Comparison of ENCODE assay signal across 16 cellular contexts in the genomic region with DNA sequence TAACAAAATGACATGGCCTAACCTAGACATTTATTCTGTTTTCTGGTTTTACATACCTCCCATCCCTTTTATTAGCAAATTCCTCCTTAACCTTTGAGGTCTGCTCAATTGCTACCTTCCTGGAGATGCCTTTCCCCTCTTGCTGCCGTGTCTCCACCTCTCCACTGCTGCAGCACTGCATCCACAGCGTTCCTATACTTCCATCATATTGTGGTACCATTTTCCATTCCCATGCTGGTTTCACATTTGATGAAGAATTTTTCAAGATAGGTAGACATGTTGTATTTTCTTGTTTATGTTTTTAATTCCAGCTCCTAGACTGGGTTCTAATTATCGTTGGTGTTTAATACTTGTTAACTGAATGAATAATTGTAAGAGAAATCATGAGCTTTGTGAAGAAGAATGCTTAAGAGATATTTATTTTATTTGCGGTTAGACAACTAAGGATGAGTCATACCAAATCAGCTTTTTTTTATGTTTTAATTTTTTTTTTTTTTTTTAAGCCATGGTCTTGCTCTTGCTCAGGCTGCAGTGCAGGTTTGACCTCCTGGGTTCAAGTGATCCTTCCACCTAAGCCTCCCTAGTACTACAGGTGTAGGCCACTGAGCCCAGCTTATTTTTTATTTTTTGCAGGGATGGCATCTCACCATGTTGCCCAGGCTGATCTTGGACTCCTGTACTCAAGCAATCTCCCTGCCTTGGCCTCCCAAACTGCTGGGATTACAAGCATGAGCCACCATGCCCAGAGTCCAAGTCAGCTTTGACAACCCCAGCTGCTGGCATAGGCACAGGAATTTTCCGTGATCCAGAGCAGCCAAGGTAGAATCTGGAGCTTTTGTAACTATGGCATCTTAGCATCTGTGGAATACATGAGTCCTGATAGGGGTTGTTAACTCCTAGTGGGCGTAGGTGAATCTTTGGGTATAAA. TPM values are rescaled to one million over a fixed set of nuclear protein-coding genes. Genes with fewer than 3 reads are reported as not detected.
DNase-seq lines count a peak whose midpoint lies in the region; ATAC-seq, FAIRE-seq and TF ChIP-seq lines count a peak whose summit lies in the region.
"Had no signal": no experiment of that assay in that cellular context is flagged by ENCODE, and none has a peak within 500 bp of the region (broad histone marks: within the 10 kb centered on the region; RNA-seq: fewer than 3 reads in every experiment).

No MANE protein-coding gene starts in this region.

- peaks cover 6% of the 10 kb centered on the region for H3K4me1 Mint-ChIP-seq in CD8-positive, alpha-beta T cell (ENCODE audit: low read depth)

- H3K36me3 Mint-ChIP-seq in CD8-positive, alpha-beta T cell, result no peaks in the 10 kb centered on the region

- no peaks in the 10 kb centered on the region for H4K20me1 ChIP-seq in GM23248 (ENCODE audit: insufficient read depth)

- no peak for TF ChIP-seq CTCF in fibroblast of pulmonary artery (IDR thresholded peaks at IDR 0.05; ENCODE audit: low read length, missing control alignments)
- no peak for TF ChIP-seq CTCF in CD8-positive, alpha-beta T cell (IDR thresholded peaks at IDR 0.05)

- no peak for FAIRE-seq in urothelium cell line (lab: Jason Lieb, UNC)

- H3K9ac ChIP-seq in GM23248, result peak overlapping the region; percentile 15

- H3K27ac ChIP-seq in GM23248, result peak overlapping the region; percentile 74
- H3K27ac ChIP-seq in CD8-positive, alpha-beta T cell (ENCODE audit: low read depth, low read length), result no peak overlapping the region
- H3K27ac ChIP-seq: neutrophil, SK-N-MC, tibial artery had no signal

- H3K27me3 ChIP-seq in GM23248 (replicated peaks; ENCODE audit: insufficient read depth), result no peaks in the 10 kb centered on the region
- no peaks in the 10 kb centered on the region for H3K27me3 ChIP-seq in CD8-positive, alpha-beta T cell (ENCODE audit: insufficient read depth, low read length)
- H3K27me3 ChIP-seq: neutrophil, tibial artery had no signal

- H3K9me2 ChIP-seq in GM23248 (ENCODE audit: insufficient read depth), result no peaks in the 10 kb centered on the region

- H3K4me3 Mint-ChIP-seq in CD8-positive, alpha-beta T cell, result no peak overlapping the region

- H3K4me3 ChIP-seq in GM23248 (no peak overlapping the region), fibroblast of pulmonary artery (replicated peaks; ENCODE audit: low read depth, low read length) (no peak overlapping the region)
- H3K4me3 ChIP-seq in CD8-positive, alpha-beta T cell (ENCODE audit: low read depth, low read length), result no peak overlapping the region
- H3K4me3 ChIP-seq: HAP-1, lung, SK-N-MC, tibial artery had no signal

- H3F3A ChIP-seq in GM23248 (ENCODE audit: insufficient read depth), result peaks cover 65% of the 10 kb centered on the region

- H3K9me3 Mint-ChIP-seq in CD8-positive, alpha-beta T cell, result peaks cover 4% of the 10 kb centered on the region

- no peak for ATAC-seq in CD8-positive, alpha-beta T cell
- ATAC-seq in GM18520 (IDR thresholded peaks at IDR 0.05; ENCODE audit: unreplicated experiment), result no peak

- peak overlapping the region; percentile 38 for H3K4me2 ChIP-seq in GM23248 (ENCODE audit: unreplicated experiment)

- in situ Hi-C loops in GM23248 (cut with MboI), result loop anchor here (10.0 kb wide), 1 partner anchor 178 kb away; no protein-coding TSS in a partner anchor

- DNase-seq in GM23248 (peak; percentile 84), SW480 (ENCODE audit: low spot score) (peak; percentile 33), fibroblast of pulmonary artery (ENCODE audit: low read depth) (peak; percentile 47), urothelium cell line (ENCODE audit: low spot score) (peak; percentile 37), NOMO-1 (lab: John Stamatoyannopoulos, UW; ENCODE audit: unreplicated experiment in 2 of 2) (no peak)
- DNase-seq in CD8-positive, alpha-beta T cell, result no peak
- DNase-seq: activated CD8-positive, alpha-beta memory T cell treated with anti-CD3 and anti-CD28 coated beads, Interleukin-2, amount 50 U/mL, for 4 hours; DMS79; NCI-H1694; stimulated activated CD4-positive, alpha-beta T cell treated with anti-CD3 and anti-CD28 coated beads, Interleukin-12 subunit alpha, Interleukin-12 subunit beta, amount 100 ng/mL, for 4 hours; tibial artery had no signal

- H3K9me3 ChIP-seq in GM23248 (ENCODE audit: low read depth), result no peaks in the 10 kb centered on the region
- H3K9me3 ChIP-seq in CD8-positive, alpha-beta T cell (ENCODE audit: low read length), result no peaks in the 10 kb centered on the region
- H3K9me3 ChIP-seq: HAP-1, neutrophil, tibial artery had no signal

- CTCF ChIA-PET in CD8-positive, alpha-beta T cell (lab: Charles Lee), result no interaction called here

- peaks cover 75% of the 10 kb centered on the region for H3K4me1 ChIP-seq in GM23248 (ENCODE audit: insufficient read depth)
- no peaks in the 10 kb centered on the region for H3K4me1 ChIP-seq in CD8-positive, alpha-beta T cell (ENCODE audit: insufficient read depth, low read length)
- H3K4me1 ChIP-seq: HAP-1, tibial artery had no signal

- H3K36me3 ChIP-seq in GM23248 (ENCODE audit: low read depth), result no peaks in the 10 kb centered on the region
- H3K36me3 ChIP-seq in CD8-positive, alpha-beta T cell (ENCODE audit: insufficient read depth, low read length), result no peaks in the 10 kb centered on the region
- H3K36me3 ChIP-seq: HAP-1, neutrophil, tibial artery had no signal

- H2AFZ ChIP-seq in GM23248, result no peak overlapping the region

- H3K27ac Mint-ChIP-seq in CD8-positive, alpha-beta T cell, result no peak overlapping the region

- POLR2A ChIA-PET in CD8-positive, alpha-beta T cell (lab: Charles Lee), result interaction anchor here (1.0 kb wide), 1 partner anchor 16 kb away, joined by 3 read pairs; no protein-coding TSS in a partner anchor

- H3K27me3 Mint-ChIP-seq in CD8-positive, alpha-beta T cell (ENCODE audit: low read depth), result no peaks in the 10 kb centered on the region

- WGBS in GM23248 (ENCODE audit: low coverage in 1 of 2, low lambda C conversion rate in 2 of 2, missing lambda C conversion rate in 2 of 2), 2 experiments, result 47 to 52% methylated on average over 6 of the region's 6 CpGs

- no peaks in the 10 kb centered on the region for H3K79me2 ChIP-seq in GM23248 (ENCODE audit: insufficient read depth)

- intact Hi-C loops in CD8-positive, alpha-beta T cell (cut with DNase I, micrococcal nuclease), result no loop called here

RNA-seq across cellular contexts. Expression of a gene that starts 44.0 kb away (rescaled TPM):
- not detected in 2 replicates for total RNA-seq in GM23248 (2014; rRNA removed; shearing (Covaris generic))
- 1.3 and 2.9 TPM in 2 replicates for polyA plus RNA-seq in GM23248 (2016; fragmentation: Nextera tagmentation; extraction: Ambion mirVana)
- total RNA-seq in CD8-positive, alpha-beta T cell, result not detected
- total RNA-seq: lung had no signal
- polyA plus RNA-seq: lung had no signal

Comparison
In these comparisons a context has a peak if more than half of its experiments do, and no peak if none do; other contexts are left out.
1. DNase-seq: peak in GM23248 (single experiment), SW480 (single experiment), fibroblast of pulmonary artery (single experiment) and urothelium cell line (single experiment); none in CD8-positive, alpha-beta T cell (0 of 7) and NOMO-1 (0 of 2).